In genomic region chr19:55463583-55464031, GRCh38 we compare ENCODE assay signal across 19 cellular contexts. TPM values are rescaled to one million over a fixed set of nuclear protein-coding genes. Genes with fewer than 3 reads are reported as not detected.
A peak's percentile ranks its signal among the peaks of the same experiment; 100 is the strongest.
DNase-seq lines count a peak whose midpoint lies in the region; ATAC-seq, FAIRE-seq and TF ChIP-seq lines count a peak whose summit lies in the region.
"Had no signal": no experiment of that assay in that cellular context is flagged by ENCODE, and none has a peak within 500 bp of the region (broad histone marks: within the 10 kb centered on the region; RNA-seq: fewer than 3 reads in every experiment).

No MANE protein-coding gene starts in this region.

- H3K4me1 ChIP-seq in DND-41 (ENCODE audit: insufficient read depth, low read length) (peaks cover 41% of the 10 kb centered on the region), K562 (replicated peaks in 1 of 2; ENCODE audit: control insufficient read depth in 2 of 2, insufficient read depth in 2 of 2, low read length in 2 of 2) (peaks cover 41 to 84% of the 10 kb centered on the region in 2 experiments), neural progenitor cell (peaks cover 23% of the 10 kb centered on the region)

- no peaks in the 10 kb centered on the region for H3K9me1 ChIP-seq in K562 (ENCODE audit: control insufficient read depth, insufficient read depth, low read length)

- in situ Hi-C loops in K562 (cut with MboI): no loop called here

- TF ChIP-seq CTCF in DND-41 (IDR thresholded peaks at IDR 0.05; ENCODE audit: borderline replicate concordance, extremely low read depth, low read length, poor library complexity, severe bottlenecking) (no peak), K562 (IDR thresholded peaks at IDR 0.05 in 2 of 3, conservative IDR thresholded peaks at IDR 0.05 in 1 of 3; ENCODE audit: insufficient read depth in 2 of 3, low read depth in 1 of 3, low read length in 3 of 3) (no peak), neural progenitor cell (IDR thresholded peaks at IDR 0.05) (no peak)

- no TSS peak for BruUV-seq in K562 (replicated peaks; lab: Mats Ljungman, UMichigan)

- TF ChIP-seq RAD21 in K562 (CRISPR knock-in tag; conservative IDR thresholded peaks at IDR 0.05 in 1 of 2, IDR thresholded peaks at IDR 0.05 in 1 of 2): no peak

- DNase-seq in DND-41: no peak
- no peak for DNase-seq in K562 (ENCODE audit: extremely low read depth in 1 of 4, low spot score in 3 of 4)
- DNase-seq in neural progenitor cell (ENCODE audit: low spot score): no peak
- DNase-seq in NCI-H82 treated with DMSO at 0.1 percent for 48 hours (lab: John Stamatoyannopoulos, UW; ENCODE audit: unreplicated experiment): no peak
- no peak for DNase-seq in EL
- no peak for DNase-seq in foreskin melanocyte
- DNase-seq: NCI-H1048, NCI-H1694, NCI-H2107, NCI-H226, NCI-H526 treated with DMSO at 0.1 percent for 48 hours, PC-3 had no signal

- peak overlapping the region; percentile 25 for H3K27ac Mint-ChIP-seq in neural progenitor cell

- WGBS in K562 (ENCODE audit: insufficient coverage, low coverage, missing lambda C conversion rate): 79% methylated on average over 13 of the region's 15 CpGs

- intact Hi-C loops in K562 (cut with micrococcal nuclease): no loop called here

- no peaks in the 10 kb centered on the region for H3K36me3 Mint-ChIP-seq in neural progenitor cell

- peaks cover 7% of the 10 kb centered on the region for H3K27me3 Mint-ChIP-seq in neural progenitor cell (ENCODE audit: insufficient read depth, low read depth)

- peaks cover 43% of the 10 kb centered on the region for H3F3A ChIP-seq in neural progenitor cell (ENCODE audit: low read depth)

- no peak overlapping the region for H3K4me3 Mint-ChIP-seq in neural progenitor cell

- H3K79me2 ChIP-seq in DND-41 (ENCODE audit: insufficient read depth, low read length) (peaks cover 24% of the 10 kb centered on the region), K562 (ENCODE audit: control insufficient read depth, insufficient read depth, low read length) (peaks cover 32% of the 10 kb centered on the region), neural progenitor cell (ENCODE audit: low read depth) (no peaks in the 10 kb centered on the region)

- H3K9me3 ChIP-seq in DND-41 (ENCODE audit: insufficient read depth, low read length, severe bottlenecking): no peaks in the 10 kb centered on the region
- no peaks in the 10 kb centered on the region for H3K9me3 ChIP-seq in K562 (replicated peaks; ENCODE audit: control insufficient read depth, insufficient read depth, low read depth, low read length)
- H3K9me3 ChIP-seq in neural progenitor cell (ENCODE audit: low read depth): no peaks in the 10 kb centered on the region

- CTCF ChIA-PET in K562 (lab: Yijun Ruan, JAX; ENCODE audit: low intra/inter-chr PET ratio): no interaction called here

- H2AFZ ChIP-seq in DND-41 (ENCODE audit: low read depth, low read length) (no peak overlapping the region), K562 (ENCODE audit: low read depth, low read length) (no peak overlapping the region), neural progenitor cell (replicated peaks) (no peak overlapping the region)

- POLR2A ChIA-PET in K562 (lab: Yijun Ruan, JAX): no interaction called here

- H3K4me2 ChIP-seq in DND-41 (ENCODE audit: insufficient read depth, low read length): no peak overlapping the region
- H3K4me2 ChIP-seq in K562 (ENCODE audit: insufficient read depth, low read length): no peak overlapping the region
- no peak overlapping the region for H3K4me2 ChIP-seq in neural progenitor cell

- no peak overlapping the region for H3K27ac ChIP-seq in DND-41 (ENCODE audit: low read length)
- H3K27ac ChIP-seq in K562 (ENCODE audit: extremely low read depth, low read depth, low read length): no peak overlapping the region
- no peak overlapping the region for H3K27ac ChIP-seq in neural progenitor cell

- ATAC-seq in DND-41 (ENCODE audit: insufficient read depth, low read depth) (no peak), K562 (no peak)
- ATAC-seq: GM12878, PC-3 had no signal

- no peak for TF ChIP-seq EP300 in K562 (IDR thresholded peaks at IDR 0.05; ENCODE audit: low read length)

- no peak for TF ChIP-seq POLR2A in K562 (conservative IDR thresholded peaks at IDR 0.05)

- H3K27me3 ChIP-seq in DND-41 (ENCODE audit: insufficient read depth, low read length, poor library complexity) (no peaks in the 10 kb centered on the region), K562 (ENCODE audit: control insufficient read depth in 2 of 2, insufficient read depth in 2 of 2, low read length in 2 of 2) (no peaks in the 10 kb centered on the region), neural progenitor cell (no peaks in the 10 kb centered on the region)

- H3K9ac ChIP-seq in DND-41 (ENCODE audit: low read depth, low read length) (peak overlapping the region; percentile 7; the same call in 1 of the 2 replicates), K562 (ENCODE audit: insufficient read depth in 1 of 2, low read depth in 2 of 2, low read length in 2 of 2) (peak overlapping the region in 1 of 2 experiments; percentile 46; a peak in 2 of 4 replicates), neural progenitor cell (no peak overlapping the region)

- H3K4me3 ChIP-seq in DND-41 (ENCODE audit: low read depth in 1 of 2, low read length in 2 of 2) (no peak overlapping the region), K562 (no peak overlapping the region), neural progenitor cell (no peak overlapping the region)
- H3K4me3 ChIP-seq: GM12878 had no signal

- no peak for FAIRE-seq in K562 (lab: Jason Lieb, UNC)
- FAIRE-seq: GM12878, GM18507, GM19239 had no signal

- H3K4me1 Mint-ChIP-seq in neural progenitor cell: peaks cover 37% of the 10 kb centered on the region

- H3K36me3 ChIP-seq in DND-41 (ENCODE audit: insufficient read depth, low read length) (no peaks in the 10 kb centered on the region), K562 (ENCODE audit: control insufficient read depth, insufficient read depth, low read length) (peaks cover 11% of the 10 kb centered on the region; the same call in 2 of the 3 replicates), neural progenitor cell (no peaks in the 10 kb centered on the region)

- H4K20me1 ChIP-seq in DND-41 (ENCODE audit: insufficient read depth, low read length) (0 out of 2 replicates have a peak, but pooled peaks cover 7% of the 10 kb centered on the region), K562 (replicated peaks; ENCODE audit: control insufficient read depth, insufficient read depth, low read length) (no peaks in the 10 kb centered on the region), neural progenitor cell (ENCODE audit: low read depth) (no peaks in the 10 kb centered on the region)

- H3K9me3 Mint-ChIP-seq in neural progenitor cell: no peaks in the 10 kb centered on the region

RNA-seq across cellular contexts. Expression of gene C19orf85, which starts 0.9 kb away (rescaled TPM):
- not detected in 2 replicates for total RNA-seq in K562 (2011; cell fraction: chromatin; rRNA removed; ENCODE audit: low replicate concordance)
- total RNA-seq in K562 (2011; cell fraction: nucleolus; rRNA removed): not detected in 2 replicates
- total RNA-seq in K562 (2011; cell fraction: nucleoplasm; rRNA removed): not detected in 2 replicates
- total RNA-seq in K562 (2014; rRNA removed) (not detected in 2 replicates), K562 (2014; rRNA removed; fragmentation: Illumina TruSeq; extraction: Trizol) (not detected in 2 replicates), K562 (2015; rRNA removed; fragmentation: Illumina TruSeq; extraction: Trizol) (not detected in 2 replicates), K562 (2021) (not detected in 2 replicates), neural progenitor cell (ENCODE audit: low replicate concordance) (not detected in 2 replicates)
- polyA plus RNA-seq in K562 (2011; rRNA removed) (not detected in 2 replicates), K562 (2014; fragmentation: Illumina TruSeq; extraction: Trizol) (not detected in 2 replicates), K562 (2014; fragmentation: Nextera tagmentation; extraction: Ambion mirVana) (not detected), K562 (2014; rRNA removed) (not detected in 2 replicates)
- not detected in 2 replicates for polyA plus RNA-seq in K562 (2011; cell fraction: cytosol; rRNA removed)
- not detected in 2 replicates for polyA plus RNA-seq in K562 (2011; cell fraction: nucleus; rRNA removed)
- not detected in 2 replicates for polyA plus RNA-seq in K562 (2012)
- not detected in 2 replicates for polyA minus RNA-seq in K562 (2011; rRNA and poly(A)+ RNA removed)
- not detected in 2 replicates for polyA minus RNA-seq in K562 (2011; cell fraction: cytosol; rRNA and poly(A)+ RNA removed)
- not detected in 2 replicates for polyA minus RNA-seq in K562 (2011; cell fraction: nucleus; rRNA and poly(A)+ RNA removed)
- total RNA-seq: G401, GM12878, PC-3, SK-MEL-5 had no signal
- polyA plus RNA-seq: BJ, GM12878 had no signal

RNA-seq across cellular contexts. Expression of gene ISOC2, which starts 2.2 kb away (rescaled TPM):
- total RNA-seq in K562 (2011; cell fraction: chromatin; rRNA removed; ENCODE audit: low replicate concordance): 20.9 and 73.4 TPM in 2 replicates
- total RNA-seq in K562 (2011; cell fraction: nucleolus; rRNA removed): 94.4 and 96.2 TPM in 2 replicates
- total RNA-seq in K562 (2011; cell fraction: nucleoplasm; rRNA removed): 62.6 and 89.3 TPM in 2 replicates
- total RNA-seq in K562 (2014; rRNA removed) (229 and 491 TPM in 2 replicates), K562 (2014; rRNA removed; fragmentation: Illumina TruSeq; extraction: Trizol) (16.7 and 26.3 TPM in 2 replicates), K562 (2015; rRNA removed; fragmentation: Illumina TruSeq; extraction: Trizol) (99.3 and 105 TPM in 2 replicates), K562 (2021) (135 and 150 TPM in 2 replicates), neural progenitor cell (ENCODE audit: low replicate concordance) (14.8 and 34.4 TPM in 2 replicates)
- polyA plus RNA-seq in K562 (2011; rRNA removed) (58.3 and 94.6 TPM in 2 replicates), K562 (2014; fragmentation: Illumina TruSeq; extraction: Trizol) (52.8 and 117 TPM in 2 replicates), K562 (2014; fragmentation: Nextera tagmentation; extraction: Ambion mirVana) (1 to 10 TPM; 1.2 to 6.2 TPM), K562 (2014; rRNA removed) (172 and 196 TPM in 2 replicates)
- polyA plus RNA-seq in K562 (2011; cell fraction: cytosol; rRNA removed): 109 and 317 TPM in 2 replicates
- 145 and 201 TPM in 2 replicates for polyA plus RNA-seq in K562 (2011; cell fraction: nucleus; rRNA removed)
- 123 and 126 TPM in 2 replicates for polyA plus RNA-seq in K562 (2012)
- 13.9 and 17.6 TPM in 2 replicates for polyA minus RNA-seq in K562 (2011; rRNA and poly(A)+ RNA removed)
- polyA minus RNA-seq in K562 (2011; cell fraction: cytosol; rRNA and poly(A)+ RNA removed): 48.0 and 65.9 TPM in 2 replicates
- polyA minus RNA-seq in K562 (2011; cell fraction: nucleus; rRNA and poly(A)+ RNA removed): 45.9 and 53.4 TPM in 2 replicates

RNA-seq across cellular contexts. Expression of gene ZNF628, which starts 12.8 kb away (rescaled TPM):
- total RNA-seq in K562 (2011; cell fraction: chromatin; rRNA removed; ENCODE audit: low replicate concordance): 2.3 and 4.5 TPM in 2 replicates
- total RNA-seq in K562 (2011; cell fraction: nucleolus; rRNA removed): 5.5 and 6.2 TPM in 2 replicates
- 2.3 and 2.4 TPM in 2 replicates for total RNA-seq in K562 (2011; cell fraction: nucleoplasm; rRNA removed)
- total RNA-seq in K562 (2014; rRNA removed) (3.7 and 5.7 TPM in 2 replicates), K562 (2014; rRNA removed; fragmentation: Illumina TruSeq; extraction: Trizol) (not detected in 2 replicates), K562 (2015; rRNA removed; fragmentation: Illumina TruSeq; extraction: Trizol) (0.76 and 1.5 TPM in 2 replicates), K562 (2021) (12.9 and 13.6 TPM in 2 replicates), neural progenitor cell (ENCODE audit: low replicate concordance) (5.0 TPM in 1 of 2 replicates, not detected in the other)
- polyA plus RNA-seq in K562 (2011; rRNA removed) (0.18 and 0.37 TPM in 2 replicates), K562 (2014; fragmentation: Illumina TruSeq; extraction: Trizol) (0.13 and 1.1 TPM in 2 replicates), K562 (2014; fragmentation: Nextera tagmentation; extraction: Ambion mirVana) (not detected), K562 (2014; rRNA removed) (3.7 and 6.4 TPM in 2 replicates)
- polyA plus RNA-seq in K562 (2011; cell fraction: cytosol; rRNA removed): 0.28 and 1.3 TPM in 2 replicates
- polyA plus RNA-seq in K562 (2011; cell fraction: nucleus; rRNA removed): 1.6 and 3.0 TPM in 2 replicates
- 6.5 and 9.2 TPM in 2 replicates for polyA plus RNA-seq in K562 (2012)
- 0.18 and 0.21 TPM in 2 replicates for polyA minus RNA-seq in K562 (2011; rRNA and poly(A)+ RNA removed)
- 3.8 and 5.5 TPM in 2 replicates for polyA minus RNA-seq in K562 (2011; cell fraction: cytosol; rRNA and poly(A)+ RNA removed)
- 1.9 and 2.0 TPM in 2 replicates for polyA minus RNA-seq in K562 (2011; cell fraction: nucleus; rRNA and poly(A)+ RNA removed)

RNA-seq across cellular contexts. Expression of gene SHISA7, which starts 20.5 kb away (rescaled TPM):
- total RNA-seq in K562 (2011; cell fraction: chromatin; rRNA removed; ENCODE audit: low replicate concordance): 0.63 and 0.81 TPM in 2 replicates
- total RNA-seq in K562 (2011; cell fraction: nucleolus; rRNA removed): 0.33 and 0.39 TPM in 2 replicates
- 0.29 and 0.38 TPM in 2 replicates for total RNA-seq in K562 (2011; cell fraction: nucleoplasm; rRNA removed)
- total RNA-seq in K562 (2014; rRNA removed): 0.05 and 0.08 TPM in 2 replicates
- 0.04 and 0.13 TPM in 2 replicates for total RNA-seq in K562 (2014; rRNA removed; fragmentation: Illumina TruSeq; extraction: Trizol)
- total RNA-seq in K562 (2015; rRNA removed; fragmentation: Illumina TruSeq; extraction: Trizol): 0.07 and 0.08 TPM in 2 replicates
- 0.34 and 0.40 TPM in 2 replicates for total RNA-seq in K562 (2021)
- polyA plus RNA-seq in K562 (2011; rRNA removed): 0.04 and 0.07 TPM in 2 replicates
- 0.12 and 0.16 TPM in 2 replicates for polyA plus RNA-seq in K562 (2011; cell fraction: cytosol; rRNA removed)
- polyA plus RNA-seq in K562 (2011; cell fraction: nucleus; rRNA removed): 0.15 and 0.51 TPM in 2 replicates
- polyA plus RNA-seq in K562 (2012): 0.23 and 0.33 TPM in 2 replicates
- polyA plus RNA-seq in K562 (2014; fragmentation: Illumina TruSeq; extraction: Trizol): 0.36 TPM in 2 replicates
- under 1 TPM; 0.01 to 0.03 TPM for polyA plus RNA-seq in K562 (2014; fragmentation: Nextera tagmentation; extraction: Ambion mirVana)
- polyA plus RNA-seq in K562 (2014; rRNA removed): 0.08 and 0.18 TPM in 2 replicates
- 0.12 and 0.18 TPM in 2 replicates for polyA minus RNA-seq in K562 (2011; rRNA and poly(A)+ RNA removed)
- polyA minus RNA-seq in K562 (2011; cell fraction: cytosol; rRNA and poly(A)+ RNA removed): 0.29 TPM in 1 of 2 replicates, not detected in the other
- polyA minus RNA-seq in K562 (2011; cell fraction: nucleus; rRNA and poly(A)+ RNA removed): 0.11 and 0.27 TPM in 2 replicates
- 0.09 and 0.21 TPM in 2 replicates for total RNA-seq in neural progenitor cell (ENCODE audit: low replicate concordance)
- total RNA-seq: G401, GM12878, HT-29, PC-3, SK-MEL-5 had no signal
- polyA plus RNA-seq: BJ had no signal

RNA-seq across cellular contexts. Expression of gene NAT14, which starts 21.4 kb away (rescaled TPM):
- total RNA-seq in K562 (2011; cell fraction: chromatin; rRNA removed; ENCODE audit: low replicate concordance): 27.4 and 88.5 TPM in 2 replicates
- 74.0 and 77.5 TPM in 2 replicates for total RNA-seq in K562 (2011; cell fraction: nucleolus; rRNA removed)
- total RNA-seq in K562 (2011; cell fraction: nucleoplasm; rRNA removed): 51.5 and 61.8 TPM in 2 replicates
- total RNA-seq in K562 (2014; rRNA removed): 43.8 and 46.5 TPM in 2 replicates
- total RNA-seq in K562 (2014; rRNA removed; fragmentation: Illumina TruSeq; extraction: Trizol): 14.4 and 21.6 TPM in 2 replicates
- 25.3 and 25.7 TPM in 2 replicates for total RNA-seq in K562 (2015; rRNA removed; fragmentation: Illumina TruSeq; extraction: Trizol)
- 70.6 and 77.0 TPM in 2 replicates for total RNA-seq in K562 (2021)
- 30.3 and 44.3 TPM in 2 replicates for polyA plus RNA-seq in K562 (2011; rRNA removed)
- polyA plus RNA-seq in K562 (2011; cell fraction: cytosol; rRNA removed): 45.6 and 55.9 TPM in 2 replicates
- polyA plus RNA-seq in K562 (2011; cell fraction: nucleus; rRNA removed): 148 and 191 TPM in 2 replicates
- 56.6 and 78.2 TPM in 2 replicates for polyA plus RNA-seq in K562 (2012)
- 26.7 and 33.2 TPM in 2 replicates for polyA plus RNA-seq in K562 (2014; fragmentation: Illumina TruSeq; extraction: Trizol)
- polyA plus RNA-seq in K562 (2014; fragmentation: Nextera tagmentation; extraction: Ambion mirVana): 1 to 10 TPM; 2.4 to 4.6 TPM
- polyA plus RNA-seq in K562 (2014; rRNA removed): 61.7 and 62.8 TPM in 2 replicates
- polyA minus RNA-seq in K562 (2011; rRNA and poly(A)+ RNA removed): 4.2 and 4.8 TPM in 2 replicates
- polyA minus RNA-seq in K562 (2011; cell fraction: cytosol; rRNA and poly(A)+ RNA removed): 11.3 and 12.9 TPM in 2 replicates
- polyA minus RNA-seq in K562 (2011; cell fraction: nucleus; rRNA and poly(A)+ RNA removed): 12.3 and 16.9 TPM in 2 replicates
- total RNA-seq in neural progenitor cell (ENCODE audit: low replicate concordance): 16.2 and 49.2 TPM in 2 replicates
